Comparison of ENCODE assay signal across 1 cellular context in genomic region chr5:157912621-157913325, GRCh38.
TF ChIP-seq lines count a peak whose summit lies in the region.

No MANE protein-coding gene starts in this region.

TF ChIP-seq in GM12878, 131 proteins besides CTCF, POLR2A, EP300 and RAD21 (continued from another document and continues in another):
- TF ChIP-seq, protein P1, sequence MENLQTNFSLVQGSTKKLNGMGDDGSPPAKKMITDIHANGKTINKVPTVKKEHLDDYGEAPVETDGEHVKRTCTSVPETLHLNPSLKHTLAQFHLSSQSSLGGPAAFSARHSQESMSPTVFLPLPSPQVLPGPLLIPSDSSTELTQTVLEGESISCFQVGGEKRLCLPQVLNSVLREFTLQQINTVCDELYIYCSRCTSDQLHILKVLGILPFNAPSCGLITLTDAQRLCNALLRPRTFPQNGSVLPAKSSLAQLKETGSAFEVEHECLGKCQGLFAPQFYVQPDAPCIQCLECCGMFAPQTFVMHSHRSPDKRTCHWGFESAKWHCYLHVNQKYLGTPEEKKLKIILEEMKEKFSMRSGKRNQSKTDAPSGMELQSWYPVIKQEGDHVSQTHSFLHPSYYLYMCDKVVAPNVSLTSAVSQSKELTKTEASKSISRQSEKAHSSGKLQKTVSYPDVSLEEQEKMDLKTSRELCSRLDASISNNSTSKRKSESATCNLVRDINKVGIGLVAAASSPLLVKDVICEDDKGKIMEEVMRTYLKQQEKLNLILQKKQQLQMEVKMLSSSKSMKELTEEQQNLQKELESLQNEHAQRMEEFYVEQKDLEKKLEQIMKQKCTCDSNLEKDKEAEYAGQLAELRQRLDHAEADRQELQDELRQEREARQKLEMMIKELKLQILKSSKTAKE (IDR thresholded peaks at IDR 0.05; ENCODE audit: low read depth, poor library complexity, severe bottlenecking) = peak; percentile 58
- no peak for TF ChIP-seq SMAD5 (IDR thresholded peaks at IDR 0.05; ENCODE audit: low read depth)
- TF ChIP-seq NKRF (conservative IDR thresholded peaks at IDR 0.05) = no peak
- no peak for TF ChIP-seq ASH2L (IDR thresholded peaks at IDR 0.05; ENCODE audit: borderline replicate concordance, low read depth)
- TF ChIP-seq RELA (IDR thresholded peaks at IDR 0.05; ENCODE audit: borderline replicate concordance, partially characterized antibody) = no peak
- no peak for TF ChIP-seq EGR1 (IDR thresholded peaks at IDR 0.05; ENCODE audit: borderline replicate concordance in 1 of 2, low read depth in 2 of 2, low read length in 2 of 2)
- TF ChIP-seq, protein P2, sequence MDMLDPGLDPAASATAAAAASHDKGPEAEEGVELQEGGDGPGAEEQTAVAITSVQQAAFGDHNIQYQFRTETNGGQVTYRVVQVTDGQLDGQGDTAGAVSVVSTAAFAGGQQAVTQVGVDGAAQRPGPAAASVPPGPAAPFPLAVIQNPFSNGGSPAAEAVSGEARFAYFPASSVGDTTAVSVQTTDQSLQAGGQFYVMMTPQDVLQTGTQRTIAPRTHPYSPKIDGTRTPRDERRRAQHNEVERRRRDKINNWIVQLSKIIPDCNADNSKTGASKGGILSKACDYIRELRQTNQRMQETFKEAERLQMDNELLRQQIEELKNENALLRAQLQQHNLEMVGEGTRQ (IDR thresholded peaks at IDR 0.05; ENCODE audit: borderline replicate concordance, low read depth, low read length) = no peak
- peak; percentile 40; the same call in 1 of the 2 replicates for TF ChIP-seq ATF7 (IDR thresholded peaks at IDR 0.05; ENCODE audit: low read depth)
- TF ChIP-seq IRF4 (IDR thresholded peaks at IDR 0.05; ENCODE audit: low read depth, low read length) = peak; percentile 74
- no peak for TF ChIP-seq NFIC (IDR thresholded peaks at IDR 0.05; ENCODE audit: low read depth, low read length)
- peak; percentile 49 for TF ChIP-seq RAD51 (IDR thresholded peaks at IDR 0.05)
- no peak for TF ChIP-seq ZSCAN29 (IDR thresholded peaks at IDR 0.05)
- TF ChIP-seq TCF3 (IDR thresholded peaks at IDR 0.05; ENCODE audit: borderline replicate concordance, insufficient read depth, low read depth, low read length) = no peak
- TF ChIP-seq RBBP5 (conservative IDR thresholded peaks at IDR 0.05) = no peak
- no peak for TF ChIP-seq CREB1 (IDR thresholded peaks at IDR 0.05; ENCODE audit: low read depth)
- TF ChIP-seq WRNIP1 (IDR thresholded peaks at IDR 0.05; ENCODE audit: borderline replicate concordance, low read depth, low read length) = no peak
- TF ChIP-seq BMI1 (IDR thresholded peaks at IDR 0.05; ENCODE audit: borderline replicate concordance) = no peak
- TF ChIP-seq, protein P3, sequence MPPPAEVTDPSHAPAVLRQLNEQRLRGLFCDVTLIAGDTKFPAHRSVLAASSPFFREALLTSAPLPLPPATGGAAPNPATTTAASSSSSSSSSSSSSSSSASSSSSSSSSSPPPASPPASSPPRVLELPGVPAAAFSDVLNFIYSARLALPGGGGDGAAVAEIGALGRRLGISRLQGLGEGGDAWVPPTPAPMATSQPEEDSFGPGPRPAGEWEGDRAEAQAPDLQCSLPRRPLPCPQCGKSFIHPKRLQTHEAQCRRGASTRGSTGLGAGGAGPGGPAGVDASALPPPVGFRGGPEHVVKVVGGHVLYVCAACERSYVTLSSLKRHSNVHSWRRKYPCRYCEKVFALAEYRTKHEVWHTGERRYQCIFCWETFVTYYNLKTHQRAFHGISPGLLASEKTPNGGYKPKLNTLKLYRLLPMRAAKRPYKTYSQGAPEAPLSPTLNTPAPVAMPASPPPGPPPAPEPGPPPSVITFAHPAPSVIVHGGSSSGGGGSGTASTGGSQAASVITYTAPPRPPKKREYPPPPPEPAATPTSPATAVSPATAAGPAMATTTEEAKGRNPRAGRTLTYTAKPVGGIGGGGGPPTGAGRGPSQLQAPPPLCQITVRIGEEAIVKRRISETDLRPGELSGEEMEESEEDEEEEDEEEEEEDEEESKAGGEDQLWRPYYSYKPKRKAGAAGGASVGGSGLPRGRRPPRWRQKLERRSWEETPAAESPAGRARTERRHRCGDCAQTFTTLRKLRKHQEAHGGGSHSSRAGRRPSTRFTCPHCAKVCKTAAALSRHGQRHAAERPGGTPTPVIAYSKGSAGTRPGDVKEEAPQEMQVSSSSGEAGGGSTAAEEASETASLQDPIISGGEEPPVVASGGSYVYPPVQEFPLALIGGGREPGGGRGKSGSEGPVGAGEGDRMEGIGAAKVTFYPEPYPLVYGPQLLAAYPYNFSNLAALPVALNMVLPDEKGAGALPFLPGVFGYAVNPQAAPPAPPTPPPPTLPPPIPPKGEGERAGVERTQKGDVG (CRISPR knock-in tag; IDR thresholded peaks at IDR 0.05) = no peak
- TF ChIP-seq REST (IDR thresholded peaks at IDR 0.05; ENCODE audit: low read depth, low read length) = no peak
- TF ChIP-seq IKZF2 (IDR thresholded peaks at IDR 0.05) = peak; percentile 95 to 96
- TF ChIP-seq CHD2 (IDR thresholded peaks at IDR 0.05; ENCODE audit: borderline replicate concordance, low read depth, low read length) = peak; percentile 65; the same call in 1 of the 2 replicates
- no peak for TF ChIP-seq RFX5 (IDR thresholded peaks at IDR 0.05; ENCODE audit: low read depth, low read length)
- no peak for TF ChIP-seq MYC (IDR thresholded peaks at IDR 0.05; ENCODE audit: insufficient read depth, insufficient read length, insufficient replicate concordance, low read length, severe bottlenecking)
- TF ChIP-seq MYB (IDR thresholded peaks at IDR 0.05; ENCODE audit: borderline replicate concordance, low read depth, low read length) = no peak
- no peak for TF ChIP-seq POLR2AphosphoS5 (IDR thresholded peaks at IDR 0.05; ENCODE audit: low read length)
- TF ChIP-seq, protein P4, sequence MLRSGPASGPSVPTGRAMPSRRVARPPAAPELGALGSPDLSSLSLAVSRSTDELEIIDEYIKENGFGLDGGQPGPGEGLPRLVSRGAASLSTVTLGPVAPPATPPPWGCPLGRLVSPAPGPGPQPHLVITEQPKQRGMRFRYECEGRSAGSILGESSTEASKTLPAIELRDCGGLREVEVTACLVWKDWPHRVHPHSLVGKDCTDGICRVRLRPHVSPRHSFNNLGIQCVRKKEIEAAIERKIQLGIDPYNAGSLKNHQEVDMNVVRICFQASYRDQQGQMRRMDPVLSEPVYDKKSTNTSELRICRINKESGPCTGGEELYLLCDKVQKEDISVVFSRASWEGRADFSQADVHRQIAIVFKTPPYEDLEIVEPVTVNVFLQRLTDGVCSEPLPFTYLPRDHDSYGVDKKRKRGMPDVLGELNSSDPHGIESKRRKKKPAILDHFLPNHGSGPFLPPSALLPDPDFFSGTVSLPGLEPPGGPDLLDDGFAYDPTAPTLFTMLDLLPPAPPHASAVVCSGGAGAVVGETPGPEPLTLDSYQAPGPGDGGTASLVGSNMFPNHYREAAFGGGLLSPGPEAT (IDR thresholded peaks at IDR 0.05; ENCODE audit: low read depth) = peak; percentile 85
- no peak for TF ChIP-seq SIN3A (IDR thresholded peaks at IDR 0.05; ENCODE audit: low read depth, low read length)
- TF ChIP-seq CHD4 (IDR thresholded peaks at IDR 0.05) = no peak
- peak; percentile 96 for TF ChIP-seq DPF2 (IDR thresholded peaks at IDR 0.05)
- TF ChIP-seq FOXM1 (IDR thresholded peaks at IDR 0.05; ENCODE audit: low read depth, low read length) = no peak
- TF ChIP-seq, protein P5, sequence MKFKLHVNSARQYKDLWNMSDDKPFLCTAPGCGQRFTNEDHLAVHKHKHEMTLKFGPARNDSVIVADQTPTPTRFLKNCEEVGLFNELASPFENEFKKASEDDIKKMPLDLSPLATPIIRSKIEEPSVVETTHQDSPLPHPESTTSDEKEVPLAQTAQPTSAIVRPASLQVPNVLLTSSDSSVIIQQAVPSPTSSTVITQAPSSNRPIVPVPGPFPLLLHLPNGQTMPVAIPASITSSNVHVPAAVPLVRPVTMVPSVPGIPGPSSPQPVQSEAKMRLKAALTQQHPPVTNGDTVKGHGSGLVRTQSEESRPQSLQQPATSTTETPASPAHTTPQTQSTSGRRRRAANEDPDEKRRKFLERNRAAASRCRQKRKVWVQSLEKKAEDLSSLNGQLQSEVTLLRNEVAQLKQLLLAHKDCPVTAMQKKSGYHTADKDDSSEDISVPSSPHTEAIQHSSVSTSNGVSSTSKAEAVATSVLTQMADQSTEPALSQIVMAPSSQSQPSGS (IDR thresholded peaks at IDR 0.05; ENCODE audit: low read length) = no peak
- no peak for TF ChIP-seq SMARCA5 (IDR thresholded peaks at IDR 0.05)
- no peak for TF ChIP-seq HDAC2 (IDR thresholded peaks at IDR 0.05)
- TF ChIP-seq ELK1 (IDR thresholded peaks at IDR 0.05; ENCODE audit: low read depth, low read length) = no peak
- no peak for TF ChIP-seq CHD1 (IDR thresholded peaks at IDR 0.05; ENCODE audit: low read depth, low read length)
- no peak for TF ChIP-seq KDM1A (IDR thresholded peaks at IDR 0.05; ENCODE audit: borderline replicate concordance)
- no peak for TF ChIP-seq NFXL1 (IDR thresholded peaks at IDR 0.05; ENCODE audit: borderline replicate concordance)
- TF ChIP-seq MLLT1 (IDR thresholded peaks at IDR 0.05) = no peak
- TF ChIP-seq SUZ12 (IDR thresholded peaks at IDR 0.05; ENCODE audit: unreplicated experiment) = no peak
- no peak for TF ChIP-seq SREBF2 (IDR thresholded peaks at IDR 0.05; ENCODE audit: low read length)
- TF ChIP-seq, protein P6, sequence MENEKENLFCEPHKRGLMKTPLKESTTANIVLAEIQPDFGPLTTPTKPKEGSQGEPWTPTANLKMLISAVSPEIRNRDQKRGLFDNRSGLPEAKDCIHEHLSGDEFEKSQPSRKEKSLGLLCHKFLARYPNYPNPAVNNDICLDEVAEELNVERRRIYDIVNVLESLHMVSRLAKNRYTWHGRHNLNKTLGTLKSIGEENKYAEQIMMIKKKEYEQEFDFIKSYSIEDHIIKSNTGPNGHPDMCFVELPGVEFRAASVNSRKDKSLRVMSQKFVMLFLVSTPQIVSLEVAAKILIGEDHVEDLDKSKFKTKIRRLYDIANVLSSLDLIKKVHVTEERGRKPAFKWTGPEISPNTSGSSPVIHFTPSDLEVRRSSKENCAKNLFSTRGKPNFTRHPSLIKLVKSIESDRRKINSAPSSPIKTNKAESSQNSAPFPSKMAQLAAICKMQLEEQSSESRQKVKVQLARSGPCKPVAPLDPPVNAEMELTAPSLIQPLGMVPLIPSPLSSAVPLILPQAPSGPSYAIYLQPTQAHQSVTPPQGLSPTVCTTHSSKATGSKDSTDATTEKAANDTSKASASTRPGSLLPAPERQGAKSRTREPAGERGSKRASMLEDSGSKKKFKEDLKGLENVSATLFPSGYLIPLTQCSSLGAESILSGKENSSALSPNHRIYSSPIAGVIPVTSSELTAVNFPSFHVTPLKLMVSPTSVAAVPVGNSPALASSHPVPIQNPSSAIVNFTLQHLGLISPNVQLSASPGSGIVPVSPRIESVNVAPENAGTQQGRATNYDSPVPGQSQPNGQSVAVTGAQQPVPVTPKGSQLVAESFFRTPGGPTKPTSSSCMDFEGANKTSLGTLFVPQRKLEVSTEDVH (IDR thresholded peaks at IDR 0.05; ENCODE audit: low read depth, partially characterized antibody) = no peak
- TF ChIP-seq EED (IDR thresholded peaks at IDR 0.05; ENCODE audit: low read depth) = peak; percentile 84
- no peak for TF ChIP-seq RCOR1 (conservative IDR thresholded peaks at IDR 0.05; ENCODE audit: low read depth, low read length)
